ENCODE assay signal across 18 cellular contexts in genomic region chr15:39787479-39787878, GRCh38. TPM values are rescaled to one million over a fixed set of nuclear protein-coding genes. Genes with fewer than 3 reads are reported as not detected.
DNase-seq lines count a peak whose midpoint lies in the region; ATAC-seq and TF ChIP-seq lines count a peak whose summit lies in the region.
"Had no signal": no experiment of that assay in that cellular context is flagged by ENCODE, and none has a peak within 500 bp of the region (broad histone marks: within the 10 kb centered on the region; RNA-seq: fewer than 3 reads in every experiment).

No MANE protein-coding gene starts in this region.

- no peak for TF ChIP-seq CTCF in CD14-positive monocyte (IDR thresholded peaks at IDR 0.05)

- peaks cover 1% of the 10 kb centered on the region in 2 donors for H3K36me3 Mint-ChIP-seq in activated T-cell treated with anti-CD3 and anti-CD28 coated beads, Interleukin-2, amount 50 U/mL, for 72 hours (ENCODE audit: insufficient read depth in 2 of 2)
- H3K36me3 Mint-ChIP-seq in CD14-positive monocyte: peaks cover 3% of the 10 kb centered on the region in 2 donors
- H3K36me3 Mint-ChIP-seq: natural killer cell treated with Interleukin-12 subunit alpha and Interleukin-12 subunit beta and Interleukin-15 and Interleukin-18, amount 100 ng/mL, for 72 hours had no signal

- no peak overlapping the region for H3K27ac ChIP-seq in SJCRH30
- no peak overlapping the region for H3K27ac ChIP-seq in iPS-18a (ENCODE audit: low read length)
- H3K27ac ChIP-seq: C4-2B, thoracic aorta had no signal

- H3K9me3 Mint-ChIP-seq in activated T-cell treated with anti-CD3 and anti-CD28 coated beads, Interleukin-2, amount 50 U/mL, for 72 hours: no peaks in the 10 kb centered on the region
- H3K9me3 Mint-ChIP-seq in CD14-positive monocyte: peaks cover 0 to 5% (median 0%) of the 10 kb centered on the region in 7 donors
- H3K9me3 Mint-ChIP-seq: effector memory CD8-positive, alpha-beta T cell; natural killer cell treated with Interleukin-12 subunit alpha and Interleukin-12 subunit beta and Interleukin-15 and Interleukin-18, amount 100 ng/mL, for 72 hours; stimulated activated effector memory CD8-positive, alpha-beta T cell treated with anti-CD3 and anti-CD28 coated beads, Interleukin-12 subunit alpha, Interleukin-12 subunit beta, amount 100 ng/mL, for 72 hours; T-helper 2 cell treated with Interferon-gamma antibody and Interleukin-4, amounts not matched to agents 5 μg/mL and 100 μg/mL, for 36 hours had no signal

- peak overlapping the region; percentile 82 for H3K27ac Mint-ChIP-seq in activated T-cell treated with anti-CD3 and anti-CD28 coated beads, Interleukin-2, amount 50 U/mL, for 72 hours
- no peak overlapping the region for H3K27ac Mint-ChIP-seq in CD14-positive monocyte
- H3K27ac Mint-ChIP-seq: effector memory CD8-positive, alpha-beta T cell; natural killer cell treated with Interleukin-12 subunit alpha and Interleukin-12 subunit beta and Interleukin-15 and Interleukin-18, amount 100 ng/mL, for 72 hours; stimulated activated effector memory CD8-positive, alpha-beta T cell treated with anti-CD3 and anti-CD28 coated beads, Interleukin-12 subunit alpha, Interleukin-12 subunit beta, amount 100 ng/mL, for 72 hours; T-helper 2 cell treated with Interferon-gamma antibody and Interleukin-4, amounts not matched to agents 5 μg/mL and 100 μg/mL, for 36 hours had no signal

- no peak overlapping the region for H3K4me3 ChIP-seq in SJCRH30
- peak overlapping the region; percentile 4 for H3K4me3 ChIP-seq in iPS-18a (ENCODE audit: low read length)
- H3K4me3 ChIP-seq in skeletal muscle satellite cell (ENCODE audit: low read length): no peak overlapping the region
- H3K4me3 ChIP-seq: thoracic aorta had no signal

- intact Hi-C loops in CD14-positive monocyte (cut with micrococcal nuclease): loop anchor here (5.0 to 10.0 kb wide), 6 partner anchors 147 to 487 kb away; partner anchors contain the start of genes BMF (in 1 of the 2), BUB1B (in 1 of the 2) and EIF2AK4 (in 1 of the 2)

- no peaks in the 10 kb centered on the region for H3K27me3 ChIP-seq in SJCRH30
- H3K27me3 ChIP-seq in iPS-18a (ENCODE audit: control insufficient read depth, insufficient read depth, low read length): no peaks in the 10 kb centered on the region
- H3K27me3 ChIP-seq in skeletal muscle satellite cell (ENCODE audit: control insufficient read depth, insufficient read depth, low read length): no peaks in the 10 kb centered on the region

- H3K36me3 ChIP-seq in SJCRH30: no peaks in the 10 kb centered on the region
- no peaks in the 10 kb centered on the region for H3K36me3 ChIP-seq in iPS-18a (ENCODE audit: control insufficient read depth, low read depth, low read length)
- H3K36me3 ChIP-seq in skeletal muscle satellite cell (ENCODE audit: insufficient read depth, low read length): no peaks in the 10 kb centered on the region
- H3K36me3 ChIP-seq: thoracic aorta had no signal

- ATAC-seq in activated T-cell treated with anti-CD3 and anti-CD28 coated beads, Interleukin-2, amount 50 U/mL, for 72 hours (replicated peaks in 1 of 2): no peak
- no peak for ATAC-seq in HG03439 (IDR thresholded peaks at IDR 0.05; ENCODE audit: unreplicated experiment)
- ATAC-seq: effector memory CD8-positive, alpha-beta T cell had no signal

- peak overlapping the region; percentile 1 for H3K4me2 ChIP-seq in skeletal muscle satellite cell (ENCODE audit: low read length)

- H3K4me3 Mint-ChIP-seq in activated T-cell treated with anti-CD3 and anti-CD28 coated beads, Interleukin-2, amount 50 U/mL, for 72 hours: peak overlapping the region in 1 of 2 donors; percentile 51
- no peak overlapping the region for H3K4me3 Mint-ChIP-seq in CD14-positive monocyte
- H3K4me3 Mint-ChIP-seq: effector memory CD8-positive, alpha-beta T cell; natural killer cell treated with Interleukin-12 subunit alpha and Interleukin-12 subunit beta and Interleukin-15 and Interleukin-18, amount 100 ng/mL, for 72 hours; stimulated activated effector memory CD8-positive, alpha-beta T cell treated with anti-CD3 and anti-CD28 coated beads, Interleukin-12 subunit alpha, Interleukin-12 subunit beta, amount 100 ng/mL, for 72 hours; T-helper 2 cell treated with Interferon-gamma antibody and Interleukin-4, amounts not matched to agents 5 μg/mL and 100 μg/mL, for 36 hours had no signal

- H3K9ac ChIP-seq in iPS-18a (ENCODE audit: low read length) (no peak overlapping the region), skeletal muscle satellite cell (ENCODE audit: low read depth, low read length) (no peak overlapping the region)

- H3K9me3 ChIP-seq in SJCRH30 (replicated peaks) (no peaks in the 10 kb centered on the region), iPS-18a (ENCODE audit: control insufficient read depth, low read depth, low read length) (no peaks in the 10 kb centered on the region), skeletal muscle satellite cell (replicated peaks; ENCODE audit: low read length) (no peaks in the 10 kb centered on the region)
- H3K9me3 ChIP-seq: thoracic aorta had no signal

- peaks cover 52% of the 10 kb centered on the region for H3K4me1 Mint-ChIP-seq in activated T-cell treated with anti-CD3 and anti-CD28 coated beads, Interleukin-2, amount 50 U/mL, for 72 hours (ENCODE audit: low read depth)
- peaks cover 24% of the 10 kb centered on the region for H3K4me1 Mint-ChIP-seq in CD14-positive monocyte

- H3K27me3 Mint-ChIP-seq in activated T-cell treated with anti-CD3 and anti-CD28 coated beads, Interleukin-2, amount 50 U/mL, for 72 hours (ENCODE audit: low read depth): peaks cover 2% of the 10 kb centered on the region
- no peaks in the 10 kb centered on the region for H3K27me3 Mint-ChIP-seq in CD14-positive monocyte (ENCODE audit: low read depth in 3 of 3)
- H3K27me3 Mint-ChIP-seq: effector memory CD8-positive, alpha-beta T cell had no signal

- H3K4me1 ChIP-seq in SJCRH30: peaks cover 25% of the 10 kb centered on the region
- H3K4me1 ChIP-seq in iPS-18a (ENCODE audit: control insufficient read depth, low read depth, low read length): peaks cover 45% of the 10 kb centered on the region
- peaks cover 56% of the 10 kb centered on the region for H3K4me1 ChIP-seq in skeletal muscle satellite cell (ENCODE audit: control insufficient read depth, insufficient read depth, low read length)

- DNase-seq in activated T-cell treated with anti-CD3 and anti-CD28 coated beads, Interleukin-2, amount 50 U/mL, for 72 hours: no peak
- DNase-seq in activated T-cell treated with anti-CD3 and anti-CD28 coated beads for 4 hours: no peak
- DNase-seq in SJCRH30: peak; percentile 66 to 72
- no peak for DNase-seq in CD14-positive monocyte (ENCODE audit: low spot score)
- DNase-seq in activated CD8-positive, alpha-beta memory T cell treated with anti-CD3 and anti-CD28 coated beads for 24 hours: no peak
- DNase-seq: anterior cingulate cortex; effector memory CD8-positive, alpha-beta T cell; NCI-H187; NCI-H510A; Right ventricle myocardium superior had no signal

RNA-seq across cellular contexts. Expression of gene FSIP1, which starts 4.8 kb away (rescaled TPM):
- under 1 TPM; 0.58 to 0.60 TPM for total RNA-seq in activated T-cell treated with anti-CD3 and anti-CD28 coated beads, Interleukin-2, amount 50 U/mL, for 72 hours
- total RNA-seq in SJCRH30 (2014; rRNA removed; shearing (Covaris generic)): 0.76 and 0.87 TPM in 2 replicates
- total RNA-seq in skeletal muscle satellite cell (2012; rRNA removed): 0.76 and 1.7 TPM in 2 replicates
- under 1 TPM; 0.10 to 0.48 TPM for polyA plus RNA-seq in CD14-positive monocyte

Comparison
In these comparisons a context has a peak if more than half of its experiments do, and no peak if none do; other contexts are left out.
1. DNase-seq: peak in SJCRH30 (2 of 2); none in activated T-cell treated with anti-CD3 and anti-CD28 coated beads, Interleukin-2, amount 50 U/mL, for 72 hours (0 of 2), activated T-cell treated with anti-CD3 and anti-CD28 coated beads for 4 hours (single experiment), CD14-positive monocyte (single experiment) and activated CD8-positive, alpha-beta memory T cell treated with anti-CD3 and anti-CD28 coated beads for 24 hours (single experiment).